ENCODE assay signal across 17 cellular contexts in the genomic region with DNA sequence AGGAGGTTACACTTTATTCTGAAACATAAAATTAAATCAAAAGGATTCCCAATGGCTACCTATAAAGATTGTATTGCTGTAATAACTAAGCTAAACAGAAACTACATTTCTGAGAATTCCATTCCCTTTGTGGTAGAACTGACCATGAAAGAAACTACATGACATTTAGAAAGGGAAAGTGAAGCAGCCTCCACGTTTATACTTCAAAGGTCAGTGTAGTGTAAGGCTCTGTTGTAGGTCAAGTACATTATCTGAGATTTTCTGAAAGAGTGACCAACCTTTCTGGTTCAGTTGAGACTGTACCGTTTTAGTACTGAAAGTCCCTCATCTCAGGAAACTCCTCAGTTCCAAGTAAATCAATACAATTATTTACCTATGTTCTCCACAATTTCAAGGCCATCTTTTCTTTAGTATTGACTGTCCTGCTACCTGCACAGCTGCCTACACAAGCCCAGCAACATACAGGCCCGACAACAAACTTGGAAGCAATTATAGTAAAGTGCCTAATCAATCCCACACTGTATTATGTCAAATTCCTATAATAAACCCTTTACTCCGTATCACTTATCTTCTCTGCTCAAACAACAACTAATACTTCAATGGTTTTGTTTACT.
DNase-seq lines count a peak whose midpoint lies in the region; ATAC-seq lines count a peak whose summit lies in the region.
"Had no signal": no experiment of that assay in that cellular context is flagged by ENCODE, and none has a peak within 500 bp of the region (broad histone marks: within the 10 kb centered on the region; RNA-seq: fewer than 3 reads in every experiment).

No MANE protein-coding gene starts in this region.

- intact Hi-C loops in left ventricle myocardium superior (cut with micrococcal nuclease) = no loop called here

- ATAC-seq in GM18909 (IDR thresholded peaks at IDR 0.05; ENCODE audit: poor library complexity, unreplicated experiment) = peak; percentile 63
- ATAC-seq in HG02852 (IDR thresholded peaks at IDR 0.05; ENCODE audit: unreplicated experiment) = peak; percentile 82
- ATAC-seq in left ventricle myocardium superior = no peak
- ATAC-seq in GM21447 (IDR thresholded peaks at IDR 0.05; ENCODE audit: unreplicated experiment) = no peak
- ATAC-seq: esophagus mucosa; left lobe of liver; Panc1; stimulated activated naive CD8-positive, alpha-beta T cell treated with anti-CD3 and anti-CD28 coated beads, Interleukin-15, amount 100 ng/mL, for 72 hours; T-helper 17 cell had no signal

- DNase-seq in NCI-H146 treated with DMSO at 0.1 percent for 48 hours (lab: John Stamatoyannopoulos, UW; ENCODE audit: unreplicated experiment) (peak; percentile 59), left ventricle myocardium superior (no peak), SHP77 (lab: John Stamatoyannopoulos, UW) (no peak), NCI-H2171 treated with DMSO at 0.1 percent for 48 hours (lab: John Stamatoyannopoulos, UW) (no peak)
- DNase-seq: activated naive CD4-positive, alpha-beta T cell; aorta; effector CD4-positive, alpha-beta T cell; GOT3; stimulated activated naive CD8-positive, alpha-beta T cell treated with anti-CD3 and anti-CD28 coated beads, Interleukin-15, amount 100 ng/mL, for 72 hours; T-helper 17 cell; trophoblast cell had no signal

Comparison
In these comparisons a context has a peak if more than half of its experiments do, and no peak if none do; other contexts are left out.
1. ATAC-seq: peak in GM18909 (single experiment) and HG02852 (single experiment); none in left ventricle myocardium superior (single experiment) and GM21447 (single experiment).